ENCODE assay signal across 18 cellular contexts in genomic region chr11:69526453-69526810, GRCh38. TPM values are rescaled to one million over a fixed set of nuclear protein-coding genes. Genes with fewer than 3 reads are reported as not detected.
DNase-seq lines count a peak whose midpoint lies in the region; ATAC-seq and TF ChIP-seq lines count a peak whose summit lies in the region.
"Had no signal": no experiment of that assay in that cellular context is flagged by ENCODE, and none has a peak within 500 bp of the region (broad histone marks: within the 10 kb centered on the region; RNA-seq: fewer than 3 reads in every experiment).

No MANE protein-coding gene starts in this region.

- CTCF ChIA-PET in RWPE1 (lab: Yijun Ruan, JAX), result no interaction called here

- intact Hi-C loops in posterior vena cava (cut with DNase I), result no loop called here

- DNase-seq in activated effector memory CD4-positive, alpha-beta T cell treated with anti-CD3 and anti-CD28 coated beads, Interleukin-2, amount 50 U/mL, for 16 hours, result peak; percentile 48
- DNase-seq in activated effector memory CD4-positive, alpha-beta T cell treated with Interleukin-2 at 50 U/mL for 16 hours, result no peak
- DNase-seq in RWPE1 (ENCODE audit: low spot score) (no peak), left lobe of liver (ENCODE audit: low spot score) (peak; percentile 10), posterior vena cava (ENCODE audit: low spot score) (peak; percentile 45), putamen (ENCODE audit: low spot score) (no peak), NCI-H446 (lab: John Stamatoyannopoulos, UW) (no peak), germinal center (ENCODE audit: low spot score) (no peak)
- DNase-seq: 8988T; CD4-positive, alpha-beta memory T cell; DMS153; DMS79; GDM1; GOT3 had no signal

- ATAC-seq in left lobe of liver, result no peak

- no peak for TF ChIP-seq CTCF in RWPE1 (conservative IDR thresholded peaks at IDR 0.05; ENCODE audit: low read depth)

- peak overlapping the region; percentile 80 for H3K27ac ChIP-seq in RWPE1
- H3K27ac ChIP-seq: BLaER1 had no signal

- POLR2A ChIA-PET in RWPE1 (lab: Yijun Ruan, JAX; ENCODE audit: low non-redundant PET), result no interaction called here

RNA-seq across cellular contexts. Expression of gene LINC01488, which starts 45.0 kb away (rescaled TPM):
- total RNA-seq in left lobe of liver (27.5 TPM), posterior vena cava (not detected)
- total RNA-seq: A673; CD4-positive, alpha-beta memory T cell; Daoy; H9 had no signal

Comparison
In these comparisons a context has a peak if more than half of its experiments do, and no peak if none do; other contexts are left out.
1. DNase-seq: peak in activated effector memory CD4-positive, alpha-beta T cell treated with anti-CD3 and anti-CD28 coated beads, Interleukin-2, amount 50 U/mL, for 16 hours (single experiment), left lobe of liver (single experiment) and posterior vena cava (single experiment); none in activated effector memory CD4-positive, alpha-beta T cell treated with Interleukin-2 at 50 U/mL for 16 hours (single experiment), RWPE1 (single experiment), putamen (single experiment), NCI-H446 (0 of 2) and germinal center (single experiment).
2. RNA of gene LINC01488, which starts 45.0 kb away (total RNA-seq): 27.5 TPM in left lobe of liver (single experiment); not detected in posterior vena cava; every median in the first group is over 10 times any median in the second.